In the genomic region with DNA sequence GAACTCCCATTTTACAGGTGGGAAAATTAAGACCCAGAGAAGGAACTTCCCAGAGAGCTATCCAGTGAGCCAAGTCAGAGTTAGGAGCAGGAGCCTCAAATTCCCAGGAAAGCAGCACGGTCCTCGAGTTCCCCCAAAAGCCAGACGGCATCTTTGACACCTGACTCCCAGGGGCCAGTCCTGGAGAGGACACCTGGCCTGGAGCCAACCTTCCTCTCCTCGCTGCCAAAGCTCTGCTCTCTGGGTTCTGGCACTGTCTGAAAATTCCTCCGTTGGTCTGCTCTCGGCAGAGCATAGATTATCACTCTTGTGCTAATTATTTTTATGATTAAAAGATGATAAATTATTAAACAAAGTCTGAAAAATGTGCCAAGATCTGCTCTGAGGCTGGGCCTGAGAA, we compare ENCODE assay signal across 15 cellular contexts.
A peak's percentile ranks its signal among the peaks of the same experiment; 100 is the strongest.
DNase-seq lines count a peak whose midpoint lies in the region; ATAC-seq and TF ChIP-seq lines count a peak whose summit lies in the region.
"Had no signal": no experiment of that assay in that cellular context is flagged by ENCODE, and none has a peak within 500 bp of the region (broad histone marks: within the 10 kb centered on the region; RNA-seq: fewer than 3 reads in every experiment).

No MANE protein-coding gene starts in this region.

- DNase-seq in DMS 273 treated with DMSO at 0.1 percent for 48 hours (lab: John Stamatoyannopoulos, UW): peak; percentile 100
- DNase-seq in NCI-H1092 (lab: John Stamatoyannopoulos, UW): peak; percentile 18
- peak; percentile 90 for DNase-seq in NCI-H2171 treated with DMSO at 0.1 percent for 48 hours (lab: John Stamatoyannopoulos, UW)
- peak; percentile 2 for DNase-seq in choroid plexus epithelial cell (ENCODE audit: low read depth)
- DNase-seq in ACHN: no peak
- no peak for DNase-seq in SKM-1 treated with dmso at 0.1 percent for 144 hours (lab: John Stamatoyannopoulos, UW; ENCODE audit: unreplicated experiment)
- no peak for DNase-seq in RKO (ENCODE audit: low spot score)
- DNase-seq: GF-D8, NCI-H1417 treated with DMSO at 0.1 percent for 48 hours, NCI-H1930, NCI-H2227 treated with DMSO at 0.1 percent for 48 hours, NCI-H526 had no signal

- TF ChIP-seq POLR2A in gastroesophageal sphincter (IDR thresholded peaks at IDR 0.05): no peak

- no peak for TF ChIP-seq EP300 in gastroesophageal sphincter (IDR thresholded peaks at IDR 0.05)

- H3K27ac ChIP-seq in gastroesophageal sphincter: no peak overlapping the region

- H3K36me3 ChIP-seq in gastroesophageal sphincter: no peaks in the 10 kb centered on the region

- peaks cover 33% of the 10 kb centered on the region for H3K27me3 ChIP-seq in gastroesophageal sphincter

- no peak for TF ChIP-seq CTCF in choroid plexus epithelial cell (conservative IDR thresholded peaks at IDR 0.05; ENCODE audit: low read depth, low read length)
- TF ChIP-seq CTCF in gastroesophageal sphincter (IDR thresholded peaks at IDR 0.05): no peak

- in situ Hi-C loops in ACHN (cut with HindIII; ENCODE audit: low pct_ligation_motif_present, low pct_unique_long_range_greater_than_20kb, low sequenced_read_pairs): no loop called here

- H3K4me3 ChIP-seq in choroid plexus epithelial cell (ENCODE audit: low read depth, low read length) (no peak overlapping the region), gastroesophageal sphincter (no peak overlapping the region)
- H3K4me3 ChIP-seq: GM23338 had no signal

- no peak for ATAC-seq in gastroesophageal sphincter
- ATAC-seq: GM23338, Panc1 had no signal

- no peaks in the 10 kb centered on the region for H3K9me3 ChIP-seq in gastroesophageal sphincter

- 0 to 15% methylated on average over 3 to 6 of the region's 6 CpGs for WGBS in gastroesophageal sphincter (ENCODE audit: low coverage in 1 of 2), 2 donors

- no peaks in the 10 kb centered on the region for H3K4me1 ChIP-seq in gastroesophageal sphincter

Comparison
In these comparisons a context has a peak if more than half of its experiments do, and no peak if none do; other contexts are left out.
1. DNase-seq: peak in DMS 273 treated with DMSO at 0.1 percent for 48 hours (single experiment), NCI-H1092 (single experiment), NCI-H2171 treated with DMSO at 0.1 percent for 48 hours (single experiment) and choroid plexus epithelial cell (single experiment); none in ACHN (single experiment), SKM-1 treated with dmso at 0.1 percent for 144 hours (single experiment) and RKO (single experiment).